Comparison of ENCODE assay signal across 19 cellular contexts in genomic region chr7:47495269-47495875, GRCh38.
DNase-seq lines count a peak whose midpoint lies in the region; FAIRE-seq and TF ChIP-seq lines count a peak whose summit lies in the region.
"Had no signal": no experiment of that assay in that cellular context is flagged by ENCODE, and none has a peak within 500 bp of the region (broad histone marks: within the 10 kb centered on the region; RNA-seq: fewer than 3 reads in every experiment).

No MANE protein-coding gene starts in this region.

- no peak overlapping the region for H2BK20ac ChIP-seq in H1 (ENCODE audit: low read length)

- 0 out of 2 replicates have a peak overlapping the region, but pooled peaks have one; percentile 10 for H3K18ac ChIP-seq in H1 (ENCODE audit: extremely low read depth, low read length)
- no peak overlapping the region for H3K18ac ChIP-seq in mesendoderm (ENCODE audit: low read length)

- H3K23ac ChIP-seq in H1 (ENCODE audit: insufficient read length), result no peak overlapping the region
- no peak overlapping the region for H3K23ac ChIP-seq in mesendoderm (ENCODE audit: low read length)

- peak overlapping the region; percentile 98 for H3K27ac ChIP-seq in MM.1S (ENCODE audit: low read length)
- H3K27ac ChIP-seq in H1 (ENCODE audit: low read depth, low read length), result no peak overlapping the region
- no peak overlapping the region for H3K27ac ChIP-seq in mesendoderm (ENCODE audit: low read depth, low read length)
- peak overlapping the region; percentile 12 to 45 for H3K27ac ChIP-seq in tibial artery

- H3K4me2 ChIP-seq in MM.1S (ENCODE audit: low read depth, low read length), result peak overlapping the region; percentile 79
- H3K4me2 ChIP-seq in H1 (ENCODE audit: insufficient read depth in 1 of 2, low read depth in 2 of 2, low read length in 2 of 2), result no peak overlapping the region
- no peak overlapping the region for H3K4me2 ChIP-seq in mesendoderm (ENCODE audit: low read length)

- no peak overlapping the region for H4K91ac ChIP-seq in H1 (replicated peaks; ENCODE audit: insufficient read length, low read length)

- H3K27me3 ChIP-seq in MM.1S (replicated peaks; ENCODE audit: insufficient read depth, low read length) (no peaks in the 10 kb centered on the region), H1 (replicated peaks in 1 of 4; ENCODE audit: control insufficient read depth in 3 of 4, extremely low read depth in 1 of 4, insufficient read depth in 3 of 4, low read length in 3 of 4) (no peaks in the 10 kb centered on the region), mesendoderm (ENCODE audit: insufficient read depth, low read length, poor library complexity) (no peaks in the 10 kb centered on the region), tibial artery (no peaks in the 10 kb centered on the region)
- H3K27me3 ChIP-seq: esophagus muscularis mucosa had no signal

- H3K4ac ChIP-seq in H1 (replicated peaks; ENCODE audit: insufficient read length, low read depth, low read length), result peak overlapping the region; percentile 81
- H3K4ac ChIP-seq in mesendoderm (ENCODE audit: low read depth, low read length), result no peak overlapping the region

- H4K5ac ChIP-seq in H1 (ENCODE audit: insufficient read length, low read depth, low read length) (no peak overlapping the region), mesendoderm (ENCODE audit: low read length) (no peak overlapping the region)

- H2BK120ac ChIP-seq in H1 (replicated peaks; ENCODE audit: low read depth, low read length), result no peak overlapping the region
- no peak overlapping the region for H2BK120ac ChIP-seq in mesendoderm (ENCODE audit: low read depth, low read length)

- DNase-seq in MM.1S (no peak), H1 (ENCODE audit: low read depth in 1 of 2, low spot score in 2 of 2) (no peak), mesendoderm (no peak), tibial artery (no peak), T-helper 9 cell (no peak), COLO668 (lab: John Stamatoyannopoulos, UW; ENCODE audit: unreplicated experiment) (no peak), T1000 (lab: John Stamatoyannopoulos, UW) (no peak), SHP77 treated with DMSO at 0.1 percent for 48 hours (lab: John Stamatoyannopoulos, UW) (no peak)
- DNase-seq: activated naive CD8-positive, alpha-beta T cell treated with anti-CD3 and anti-CD28 coated beads, Interleukin-2, amount 50 U/mL, for 24 hours; activated T-cell treated with anti-CD3 and anti-CD28 coated beads, Interleukin-2, amount 50 U/mL, for 48 hours; AML-193; cortex of kidney; HCEC 1CT; NCI-H1694 treated with DMSO at 0.1 percent for 48 hours; NCI-H526; RPMI8226; T-helper 17 cell had no signal

- H3K23me2 ChIP-seq in H1 (ENCODE audit: low read depth, low read length), result no peaks in the 10 kb centered on the region

- TF ChIP-seq EP300 in H1 (IDR thresholded peaks at IDR 0.05; ENCODE audit: borderline replicate concordance in 1 of 2, low read depth in 2 of 2, low read length in 2 of 2), result no peak

- no peak overlapping the region for H4K8ac ChIP-seq in H1 (ENCODE audit: extremely low read depth, insufficient read depth, low read length)
- H4K8ac ChIP-seq in mesendoderm (ENCODE audit: low read depth, low read length), result no peak overlapping the region

- no peaks in the 10 kb centered on the region for H3K9me2 ChIP-seq in MM.1S (replicated peaks; ENCODE audit: insufficient read depth, low read length)

- POLR2A ChIA-PET in H1 (lab: Charles Lee; ENCODE audit: partially characterized antibody), result no interaction called here

- H3K9me3 ChIP-seq in MM.1S (replicated peaks; ENCODE audit: insufficient read depth, low read length) (no peaks in the 10 kb centered on the region), H1 (ENCODE audit: insufficient read depth in 2 of 2, low read depth in 1 of 2, low read length in 1 of 2) (no peaks in the 10 kb centered on the region), tibial artery (no peaks in the 10 kb centered on the region)
- H3K9me3 ChIP-seq: esophagus muscularis mucosa had no signal

- no peak for TF ChIP-seq POLR2A in H1 (IDR thresholded peaks at IDR 0.05; ENCODE audit: control extremely low read depth in 1 of 2, low read depth in 2 of 2, low read length in 2 of 2)

- H2AFZ ChIP-seq in MM.1S (ENCODE audit: low read length), result peak overlapping the region; percentile 16; the same call in 1 of the 2 replicates
- no peak overlapping the region for H2AFZ ChIP-seq in H1 (ENCODE audit: low read length)

- H3K4me1 ChIP-seq in MM.1S (ENCODE audit: low read length) (peaks cover 54% of the 10 kb centered on the region), H1 (replicated peaks in 1 of 4; ENCODE audit: control insufficient read depth in 3 of 4, insufficient read depth in 4 of 4, low read length in 3 of 4) (peaks cover 0 to 21% (median 6%) of the 10 kb centered on the region in 4 experiments; a peak in 6 of 7 replicates), mesendoderm (ENCODE audit: control insufficient read depth, low read depth, low read length) (peaks cover 2% of the 10 kb centered on the region), tibial artery (peaks cover 0 to 54% (median 14%) of the 10 kb centered on the region in 4 donors)

- no peak for FAIRE-seq in H1 (lab: Jason Lieb, UNC)

- H3K36me3 ChIP-seq in MM.1S (replicated peaks; ENCODE audit: insufficient read depth, low read length) (no peaks in the 10 kb centered on the region), H1 (ENCODE audit: control insufficient read depth in 2 of 4, insufficient read depth in 4 of 4, low read length in 3 of 4) (no peaks in the 10 kb centered on the region), mesendoderm (ENCODE audit: control insufficient read depth, insufficient read depth, low read length) (no peaks in the 10 kb centered on the region), tibial artery (no peaks in the 10 kb centered on the region)
- H3K36me3 ChIP-seq: esophagus muscularis mucosa had no signal

- H3K56ac ChIP-seq in H1 (replicated peaks; ENCODE audit: insufficient read length, low read depth, low read length) (no peak overlapping the region), mesendoderm (ENCODE audit: low read length) (peak overlapping the region; percentile 7)

- H3K4me3 ChIP-seq in MM.1S (ENCODE audit: low read length), result peak overlapping the region; percentile 52
- H3K4me3 ChIP-seq in H1 (ENCODE audit: extremely low read depth in 1 of 4, insufficient read depth in 2 of 4, low read depth in 3 of 4, low read length in 4 of 4), result no peak overlapping the region
- no peak overlapping the region for H3K4me3 ChIP-seq in mesendoderm (ENCODE audit: low read length)
- H3K4me3 ChIP-seq in tibial artery, result no peak overlapping the region
- H3K4me3 ChIP-seq: lung had no signal

- WGBS in H1 (ENCODE audit: extremely low coverage in 1 of 2, insufficient coverage in 1 of 2, insufficient read length in 1 of 2, insufficient replicate concordance in 2 of 2, low coverage in 1 of 2, low lambda C conversion rate in 2 of 2, missing lambda C conversion rate in 1 of 2), 2 experiments, result 75% methylated on average over 12 of the region's 12 CpGs; no CpG with 5 or more reads in 1 of the 2 experiments
- no CpG with 5 or more reads among the region's 12 CpGs for WGBS in mesendoderm (ENCODE audit: extremely low coverage, insufficient coverage, low lambda C conversion rate)

- H3F3A ChIP-seq in MM.1S (ENCODE audit: insufficient read depth, low read length), result peaks cover 46% of the 10 kb centered on the region

- no peak for TF ChIP-seq RAD21 in H1 (IDR thresholded peaks at IDR 0.05 in 1 of 2, conservative IDR thresholded peaks at IDR 0.05 in 1 of 2; ENCODE audit: low read depth in 2 of 2, low read length in 2 of 2)

- TF ChIP-seq CTCF in MM.1S (IDR thresholded peaks at IDR 0.05; ENCODE audit: low read length), result no peak
- TF ChIP-seq CTCF in H1 (IDR thresholded peaks at IDR 0.05; ENCODE audit: control extremely low read depth in 1 of 3, insufficient read depth in 1 of 3, low read depth in 1 of 3, low read length in 3 of 3), result no peak
- TF ChIP-seq CTCF in tibial artery (IDR thresholded peaks at IDR 0.05), result no peak

- CTCF ChIA-PET in H1 (lab: Charles Lee; ENCODE audit: partially characterized antibody), result interaction anchor here (1.1 to 1.2 kb wide), 2 partner anchors 12 to 150 kb away, joined by 3 read pairs; no protein-coding TSS in a partner anchor

- H3K79me1 ChIP-seq in H1 (ENCODE audit: low read depth, low read length), result peaks cover 5% of the 10 kb centered on the region
- H3K79me1 ChIP-seq in mesendoderm (ENCODE audit: low read length), result no peaks in the 10 kb centered on the region

- no peak overlapping the region for H2BK15ac ChIP-seq in H1 (ENCODE audit: low read length)
- no peak overlapping the region for H2BK15ac ChIP-seq in mesendoderm (replicated peaks; ENCODE audit: low read depth)

- peak overlapping the region; percentile 30; the same call in 1 of the 2 replicates for H2BK12ac ChIP-seq in H1 (ENCODE audit: low read depth, low read length)

- H3K9ac ChIP-seq in MM.1S (ENCODE audit: low read length) (peak overlapping the region; percentile 61; the same call in 1 of the 2 replicates), H1 (replicated peaks in 1 of 4; ENCODE audit: extremely low read depth in 1 of 4, low read depth in 3 of 4, low read length in 3 of 4) (no peak overlapping the region), mesendoderm (ENCODE audit: low read length) (no peak overlapping the region)

- intact Hi-C loops in tibial artery (cut with DNase I; ENCODE audit: low total_unique reads), result no loop called here

- H2BK5ac ChIP-seq in H1 (ENCODE audit: low read depth, low read length) (peak overlapping the region; percentile 40; the same call in 1 of the 2 replicates), mesendoderm (ENCODE audit: low read length) (no peak overlapping the region)

- H2AK5ac ChIP-seq in H1 (ENCODE audit: low read depth, low read length) (no peak overlapping the region), mesendoderm (ENCODE audit: low read length) (no peak overlapping the region)

- H4K20me1 ChIP-seq in MM.1S (ENCODE audit: insufficient read depth, low read length), result no peaks in the 10 kb centered on the region
- H4K20me1 ChIP-seq in H1 (replicated peaks in 1 of 2; ENCODE audit: control insufficient read depth in 1 of 2, insufficient read depth in 2 of 2, low read length in 2 of 2), result peaks cover 1 to 9% of the 10 kb centered on the region in 2 experiments

- no peak overlapping the region for H3K14ac ChIP-seq in H1 (ENCODE audit: insufficient read length)

- H3K79me2 ChIP-seq in MM.1S (ENCODE audit: low read length), result peaks cover 67% of the 10 kb centered on the region
- no peaks in the 10 kb centered on the region; a peak in 1 of 4 replicates for H3K79me2 ChIP-seq in H1 (ENCODE audit: control insufficient read depth in 1 of 2, insufficient read depth in 2 of 2, low read length in 2 of 2)
- H3K79me2 ChIP-seq in mesendoderm (ENCODE audit: control insufficient read depth, insufficient read depth, low read length), result no peaks in the 10 kb centered on the region

TF ChIP-seq in H1, 55 proteins besides CTCF, POLR2A, EP300 and RAD21 (continues in another document):
- TF ChIP-seq CTBP2 (IDR thresholded peaks at IDR 0.05; ENCODE audit: borderline replicate concordance, insufficient read depth, insufficient read length, low read length), result no peak
- no peak for TF ChIP-seq KDM4A (IDR thresholded peaks at IDR 0.05; ENCODE audit: low read depth, low read length, severe bottlenecking)
- TF ChIP-seq ZNF274 (IDR thresholded peaks at IDR 0.05; ENCODE audit: borderline replicate concordance, extremely low read depth, low read length), result no peak
- TF ChIP-seq TAF1 (IDR thresholded peaks at IDR 0.05; ENCODE audit: low read depth, low read length), result no peak
- no peak for TF ChIP-seq RXRA (IDR thresholded peaks at IDR 0.05; ENCODE audit: insufficient read depth, low read depth, low read length)

Comparison
In these comparisons a context has a peak if more than half of its experiments do, and no peak if none do; other contexts are left out.
1. H3K27ac ChIP-seq: peak in MM.1S (single experiment) and tibial artery (2 of 2); none in H1 (single experiment) and mesendoderm (single experiment).